In genomic region chr2:24359129-24359528, GRCh38 we compare ENCODE assay signal across 8 cellular contexts. TPM values are rescaled to one million over a fixed set of nuclear protein-coding genes. Genes with fewer than 3 reads are reported as not detected.
DNase-seq lines count a peak whose midpoint lies in the region; ATAC-seq, FAIRE-seq and TF ChIP-seq lines count a peak whose summit lies in the region.

No MANE protein-coding gene starts in this region.

- ATAC-seq in stimulated activated naive CD8-positive, alpha-beta T cell treated with anti-CD3 and anti-CD28 coated beads, Interleukin-15, Interleukin-2, amounts not matched to agents 100 U/mL and 50 U/mL, for 24 hours, result no peak

- H3K9me3 Mint-ChIP-seq in stimulated activated naive CD8-positive, alpha-beta T cell treated with anti-CD3 and anti-CD28 coated beads, Interleukin-15, Interleukin-2, amounts not matched to agents 100 ng/mL and 50 ng/mL, for 24 hours, result no peaks in the 10 kb centered on the region
- H3K9me3 Mint-ChIP-seq in brain, result peaks cover 0 to 10% (median 3%) of the 10 kb centered on the region in 5 experiments

- H3K36me3 Mint-ChIP-seq in stimulated activated naive CD8-positive, alpha-beta T cell treated with anti-CD3 and anti-CD28 coated beads, Interleukin-15, Interleukin-2, amounts not matched to agents 100 ng/mL and 50 ng/mL, for 24 hours (ENCODE audit: low read depth), result peaks cover 6% of the 10 kb centered on the region
- H3K36me3 Mint-ChIP-seq in brain, result peaks cover 6% of the 10 kb centered on the region

- peak overlapping the region; percentile 85 for H3K27ac Mint-ChIP-seq in stimulated activated naive CD8-positive, alpha-beta T cell treated with anti-CD3 and anti-CD28 coated beads, Interleukin-15, Interleukin-2, amounts not matched to agents 100 ng/mL and 50 ng/mL, for 24 hours
- peak overlapping the region; percentile 74 to 88 (median 85) for H3K27ac Mint-ChIP-seq in brain

- no peak for DNase-seq in stimulated activated naive CD8-positive, alpha-beta T cell treated with anti-CD3 and anti-CD28 coated beads, Interleukin-15, Interleukin-2, amounts not matched to agents 100 U/mL and 50 U/mL, for 24 hours
- DNase-seq in midbrain (lab: John Stamatoyannopoulos, UW), result peak; percentile 54
- no peak for DNase-seq in SKM-1 treated with dmso at 0.1 percent for 144 hours (lab: John Stamatoyannopoulos, UW; ENCODE audit: unreplicated experiment)
- no peak for DNase-seq in D341Med (ENCODE audit: low spot score)
- no peak for DNase-seq in H54 (ENCODE audit: insufficient read length, low spot score)
- DNase-seq in stimulated activated CD4-positive, alpha-beta T cell treated with anti-CD3 and anti-CD28 coated beads, Interleukin-4, amount 100 ng/mL, for 24 hours, result no peak

- H3K4me3 Mint-ChIP-seq in stimulated activated naive CD8-positive, alpha-beta T cell treated with anti-CD3 and anti-CD28 coated beads, Interleukin-15, Interleukin-2, amounts not matched to agents 100 ng/mL and 50 ng/mL, for 24 hours, result peak overlapping the region; percentile 90
- H3K4me3 Mint-ChIP-seq in brain, result peak overlapping the region; percentile 85 to 96 (median 89)

- no peaks in the 10 kb centered on the region for H3K27me3 Mint-ChIP-seq in stimulated activated naive CD8-positive, alpha-beta T cell treated with anti-CD3 and anti-CD28 coated beads, Interleukin-15, Interleukin-2, amounts not matched to agents 100 ng/mL and 50 ng/mL, for 24 hours
- peaks cover 11% of the 10 kb centered on the region for H3K27me3 Mint-ChIP-seq in brain

- no peak for TF ChIP-seq CTCF in brain (conservative IDR thresholded peaks at IDR 0.05)

- no peak for TF ChIP-seq POLR2A in H54 (IDR thresholded peaks at IDR 0.05; ENCODE audit: low read depth, low read length)

- H3K4me1 Mint-ChIP-seq in stimulated activated naive CD8-positive, alpha-beta T cell treated with anti-CD3 and anti-CD28 coated beads, Interleukin-15, Interleukin-2, amounts not matched to agents 100 ng/mL and 50 ng/mL, for 24 hours (ENCODE audit: low read depth), result peaks cover 47% of the 10 kb centered on the region
- peaks cover 28% of the 10 kb centered on the region for H3K4me1 Mint-ChIP-seq in brain

- no peak for FAIRE-seq in H54 (lab: Jason Lieb, UNC)

RNA-seq across cellular contexts. Expression of gene ITSN2, which starts 1.2 kb away (rescaled TPM):
- polyA plus RNA-seq in brain (ENCODE audit: insufficient read depth, low read depth, low replicate concordance), result 6.1 TPM
